Comparison of ENCODE assay signal across 1 cellular context in the genomic region with DNA sequence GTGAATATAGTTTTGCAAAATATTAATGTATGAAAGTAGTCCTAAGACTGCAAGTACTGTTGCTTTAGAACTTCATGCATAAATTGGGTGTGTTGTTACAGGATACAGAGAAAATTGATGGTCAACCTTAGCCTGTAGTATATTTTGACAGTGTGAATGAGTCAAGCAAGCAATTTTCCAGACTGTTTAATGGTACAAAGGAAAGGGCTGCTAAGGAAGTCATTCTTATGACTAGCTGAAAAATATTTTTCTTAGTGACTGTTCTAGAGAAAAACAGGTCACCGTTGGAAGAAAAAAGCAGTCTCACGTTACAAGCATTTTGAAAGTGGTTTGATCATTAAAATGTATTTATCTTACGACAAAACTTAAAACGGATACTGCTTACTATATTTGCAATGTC.
TF ChIP-seq lines count a peak whose summit lies in the region.

No MANE protein-coding gene starts in this region.

TF ChIP-seq in GM23338, 12 proteins besides CTCF, POLR2A, EP300 and RAD21 (continued from another document):
- TF ChIP-seq, protein P1, sequence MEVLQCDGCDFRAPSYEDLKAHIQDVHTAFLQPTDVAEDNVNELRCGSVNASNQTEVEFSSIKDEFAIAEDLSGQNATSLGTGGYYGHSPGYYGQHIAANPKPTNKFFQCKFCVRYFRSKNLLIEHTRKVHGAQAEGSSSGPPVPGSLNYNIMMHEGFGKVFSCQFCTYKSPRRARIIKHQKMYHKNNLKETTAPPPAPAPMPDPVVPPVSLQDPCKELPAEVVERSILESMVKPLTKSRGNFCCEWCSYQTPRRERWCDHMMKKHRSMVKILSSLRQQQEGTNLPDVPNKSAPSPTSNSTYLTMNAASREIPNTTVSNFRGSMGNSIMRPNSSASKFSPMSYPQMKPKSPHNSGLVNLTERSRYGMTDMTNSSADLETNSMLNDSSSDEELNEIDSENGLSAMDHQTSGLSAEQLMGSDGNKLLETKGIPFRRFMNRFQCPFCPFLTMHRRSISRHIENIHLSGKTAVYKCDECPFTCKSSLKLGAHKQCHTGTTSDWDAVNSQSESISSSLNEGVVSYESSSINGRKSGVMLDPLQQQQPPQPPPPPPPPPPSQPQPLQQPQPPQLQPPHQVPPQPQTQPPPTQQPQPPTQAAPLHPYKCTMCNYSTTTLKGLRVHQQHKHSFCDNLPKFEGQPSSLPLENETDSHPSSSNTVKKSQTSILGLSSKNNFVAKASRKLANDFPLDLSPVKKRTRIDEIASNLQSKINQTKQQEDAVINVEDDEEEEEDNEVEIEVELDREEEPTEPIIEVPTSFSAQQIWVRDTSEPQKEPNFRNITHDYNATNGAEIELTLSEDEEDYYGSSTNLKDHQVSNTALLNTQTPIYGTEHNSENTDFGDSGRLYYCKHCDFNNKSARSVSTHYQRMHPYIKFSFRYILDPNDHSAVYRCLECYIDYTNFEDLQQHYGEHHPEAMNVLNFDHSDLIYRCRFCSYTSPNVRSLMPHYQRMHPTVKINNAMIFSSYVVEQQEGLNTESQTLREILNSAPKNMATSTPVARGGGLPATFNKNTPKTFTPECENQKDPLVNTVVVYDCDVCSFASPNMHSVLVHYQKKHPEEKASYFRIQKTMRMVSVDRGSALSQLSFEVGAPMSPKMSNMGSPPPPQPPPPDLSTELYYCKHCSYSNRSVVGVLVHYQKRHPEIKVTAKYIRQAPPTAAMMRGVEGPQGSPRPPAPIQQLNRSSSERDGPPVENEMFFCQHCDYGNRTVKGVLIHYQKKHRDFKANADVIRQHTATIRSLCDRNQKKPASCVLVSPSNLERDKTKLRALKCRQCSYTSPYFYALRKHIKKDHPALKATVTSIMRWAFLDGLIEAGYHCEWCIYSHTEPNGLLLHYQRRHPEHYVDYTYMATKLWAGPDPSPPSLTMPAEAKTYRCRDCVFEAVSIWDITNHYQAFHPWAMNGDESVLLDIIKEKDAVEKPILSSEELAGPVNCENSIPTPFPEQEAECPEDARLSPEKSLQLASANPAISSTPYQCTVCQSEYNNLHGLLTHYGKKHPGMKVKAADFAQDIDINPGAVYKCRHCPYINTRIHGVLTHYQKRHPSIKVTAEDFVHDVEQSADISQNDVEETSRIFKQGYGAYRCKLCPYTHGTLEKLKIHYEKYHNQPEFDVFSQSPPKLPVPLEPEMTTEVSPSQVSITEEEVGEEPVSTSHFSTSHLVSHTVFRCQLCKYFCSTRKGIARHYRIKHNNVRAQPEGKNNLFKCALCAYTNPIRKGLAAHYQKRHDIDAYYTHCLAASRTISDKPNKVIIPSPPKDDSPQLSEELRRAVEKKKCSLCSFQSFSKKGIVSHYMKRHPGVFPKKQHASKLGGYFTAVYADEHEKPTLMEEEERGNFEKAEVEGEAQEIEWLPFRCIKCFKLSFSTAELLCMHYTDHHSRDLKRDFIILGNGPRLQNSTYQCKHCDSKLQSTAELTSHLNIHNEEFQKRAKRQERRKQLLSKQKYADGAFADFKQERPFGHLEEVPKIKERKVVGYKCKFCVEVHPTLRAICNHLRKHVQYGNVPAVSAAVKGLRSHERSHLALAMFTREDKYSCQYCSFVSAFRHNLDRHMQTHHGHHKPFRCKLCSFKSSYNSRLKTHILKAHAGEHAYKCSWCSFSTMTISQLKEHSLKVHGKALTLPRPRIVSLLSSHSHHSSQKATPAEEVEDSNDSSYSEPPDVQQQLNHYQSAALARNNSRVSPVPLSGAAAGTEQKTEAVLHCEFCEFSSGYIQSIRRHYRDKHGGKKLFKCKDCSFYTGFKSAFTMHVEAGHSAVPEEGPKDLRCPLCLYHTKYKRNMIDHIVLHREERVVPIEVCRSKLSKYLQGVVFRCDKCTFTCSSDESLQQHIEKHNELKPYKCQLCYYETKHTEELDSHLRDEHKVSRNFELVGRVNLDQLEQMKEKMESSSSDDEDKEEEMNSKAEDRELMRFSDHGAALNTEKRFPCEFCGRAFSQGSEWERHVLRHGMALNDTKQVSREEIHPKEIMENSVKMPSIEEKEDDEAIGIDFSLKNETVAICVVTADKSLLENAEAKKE (CRISPR knock-in tag; IDR thresholded peaks at IDR 0.05) = no peak
